ENCODE assay signal across 8 cellular contexts in genomic region chr5:135462304-135462703, GRCh38. TPM values are rescaled to one million over a fixed set of nuclear protein-coding genes. Genes with fewer than 3 reads are reported as not detected.
DNase-seq lines count a peak whose midpoint lies in the region; ATAC-seq and TF ChIP-seq lines count a peak whose summit lies in the region.

No MANE protein-coding gene starts in this region.

- CTCF ChIA-PET in activated CD8-positive, alpha-beta T cell treated with anti-CD3 and anti-CD28 coated beads, Interleukin-2, amount 10 ng/mL, durations not matched to agents 7 days and 5 days (lab: Charles Lee): interaction anchor here (0.7 to 14.2 kb wide), 18 partner anchors 12 to 549 kb away, joined by 3 to 553 read pairs (median 4); partner anchors contain the start of gene DCANP1

- DNase-seq in AG09309 (ENCODE audit: low read depth) (no peak), HT-29 (ENCODE audit: low spot score) (peak; percentile 91), NCI-H82 treated with DMSO at 0.1 percent for 48 hours (lab: John Stamatoyannopoulos, UW; ENCODE audit: unreplicated experiment) (peak; percentile 90), fibroblast of mammary gland (ENCODE audit: low read depth) (peak; percentile 46), progenitor cell of endocrine pancreas (ENCODE audit: low spot score, unreplicated experiment) (peak; percentile 57), cerebellar nuclear complex (lab: John Stamatoyannopoulos, UW) (no peak)
- peak; percentile 82 for DNase-seq in activated CD8-positive, alpha-beta T cell treated with anti-CD3 and anti-CD28 coated beads, Interleukin-2, amount 10 ng/mL, durations not matched to agents 7 days and 5 days

- H3K4me3 ChIP-seq in AG09309 (ENCODE audit: control insufficient read depth, low read depth, low read length) (no peak overlapping the region), fibroblast of mammary gland (ENCODE audit: control insufficient read depth, low read depth, low read length) (no peak overlapping the region)

- peaks cover 30% of the 10 kb centered on the region for H3K27me3 Mint-ChIP-seq in activated CD8-positive, alpha-beta T cell treated with anti-CD3 and anti-CD28 coated beads, Interleukin-2, amount 10 ng/mL, durations not matched to agents 7 days and 5 days (ENCODE audit: low read depth)
- H3K27me3 Mint-ChIP-seq in progenitor cell of endocrine pancreas: peaks cover 71% of the 10 kb centered on the region

- no peak overlapping the region for H3K4me3 Mint-ChIP-seq in activated CD8-positive, alpha-beta T cell treated with anti-CD3 and anti-CD28 coated beads, Interleukin-2, amount 10 ng/mL, durations not matched to agents 7 days and 5 days
- H3K4me3 Mint-ChIP-seq in progenitor cell of endocrine pancreas (ENCODE audit: low read depth): no peak overlapping the region

- H3K36me3 Mint-ChIP-seq in activated CD8-positive, alpha-beta T cell treated with anti-CD3 and anti-CD28 coated beads, Interleukin-2, amount 10 ng/mL, durations not matched to agents 7 days and 5 days (ENCODE audit: low read depth): no peaks in the 10 kb centered on the region
- H3K36me3 Mint-ChIP-seq in progenitor cell of endocrine pancreas (ENCODE audit: insufficient read depth): no peaks in the 10 kb centered on the region

- TF ChIP-seq CTCF in AG09309 (IDR thresholded peaks at IDR 0.05; ENCODE audit: control insufficient read depth, insufficient read depth, low read depth, low read length, missing control alignments) (peak; percentile 52), fibroblast of mammary gland (conservative IDR thresholded peaks at IDR 0.05; ENCODE audit: control insufficient read depth, insufficient read depth, low read depth, low read length) (peak; percentile 54), progenitor cell of endocrine pancreas (IDR thresholded peaks at IDR 0.05; ENCODE audit: unreplicated experiment) (peak; percentile 73)

- H3K27ac Mint-ChIP-seq in activated CD8-positive, alpha-beta T cell treated with anti-CD3 and anti-CD28 coated beads, Interleukin-2, amount 10 ng/mL, durations not matched to agents 7 days and 5 days: no peak overlapping the region
- H3K27ac Mint-ChIP-seq in progenitor cell of endocrine pancreas: no peak overlapping the region

- H3K4me1 Mint-ChIP-seq in activated CD8-positive, alpha-beta T cell treated with anti-CD3 and anti-CD28 coated beads, Interleukin-2, amount 10 ng/mL, durations not matched to agents 7 days and 5 days (ENCODE audit: low read depth): peaks cover 5% of the 10 kb centered on the region
- H3K4me1 Mint-ChIP-seq in progenitor cell of endocrine pancreas (ENCODE audit: low read depth): peaks cover 3% of the 10 kb centered on the region

- H3K9me3 Mint-ChIP-seq in activated CD8-positive, alpha-beta T cell treated with anti-CD3 and anti-CD28 coated beads, Interleukin-2, amount 10 ng/mL, durations not matched to agents 7 days and 5 days (ENCODE audit: insufficient read depth): no peaks in the 10 kb centered on the region
- H3K9me3 Mint-ChIP-seq in progenitor cell of endocrine pancreas (ENCODE audit: low read depth): no peaks in the 10 kb centered on the region

- POLR2A ChIA-PET in activated CD8-positive, alpha-beta T cell treated with anti-CD3 and anti-CD28 coated beads, Interleukin-2, amount 10 ng/mL, durations not matched to agents 7 days and 5 days (lab: Charles Lee): no interaction called here

- peak; percentile 60 for ATAC-seq in GM18502 (IDR thresholded peaks at IDR 0.05; ENCODE audit: poor library complexity, unreplicated experiment)
- peak; percentile 83 for ATAC-seq in activated CD8-positive, alpha-beta T cell treated with anti-CD3 and anti-CD28 coated beads, Interleukin-2, amount 10 ng/mL, durations not matched to agents 7 days and 5 days

RNA-seq across cellular contexts. Expression of gene TIFAB, which starts 10.2 kb away (rescaled TPM):
- not detected in 2 replicates for total RNA-seq in HT-29 (2014; rRNA removed; shearing (Covaris generic))
- not detected for total RNA-seq in activated CD8-positive, alpha-beta T cell treated with anti-CD3 and anti-CD28 coated beads, Interleukin-2, amount 10 ng/mL, durations not matched to agents 7 days and 5 days
- not detected in 2 replicates for total RNA-seq in progenitor cell of endocrine pancreas

RNA-seq across cellular contexts. Expression of gene DCANP1, which starts 15.2 kb away (rescaled TPM):
- not detected in 2 replicates for total RNA-seq in HT-29 (2014; rRNA removed; shearing (Covaris generic))
- total RNA-seq in activated CD8-positive, alpha-beta T cell treated with anti-CD3 and anti-CD28 coated beads, Interleukin-2, amount 10 ng/mL, durations not matched to agents 7 days and 5 days: not detected
- not detected in 2 replicates for total RNA-seq in progenitor cell of endocrine pancreas

Comparison
In these comparisons a context has a peak if more than half of its experiments do, and no peak if none do; other contexts are left out.
1. DNase-seq: peak in HT-29 (single experiment), NCI-H82 treated with DMSO at 0.1 percent for 48 hours (single experiment), activated CD8-positive, alpha-beta T cell treated with anti-CD3 and anti-CD28 coated beads, Interleukin-2, amount 10 ng/mL, durations not matched to agents 7 days and 5 days (single experiment), fibroblast of mammary gland (single experiment) and progenitor cell of endocrine pancreas (single experiment); none in AG09309 (single experiment) and cerebellar nuclear complex (0 of 2).
2. Peak in every context shown above with its lines, with median percentiles within 50 percentile points of each other: CTCF ChIP-seq.